ENCODE assay signal across 25 cellular contexts in the genomic region with DNA sequence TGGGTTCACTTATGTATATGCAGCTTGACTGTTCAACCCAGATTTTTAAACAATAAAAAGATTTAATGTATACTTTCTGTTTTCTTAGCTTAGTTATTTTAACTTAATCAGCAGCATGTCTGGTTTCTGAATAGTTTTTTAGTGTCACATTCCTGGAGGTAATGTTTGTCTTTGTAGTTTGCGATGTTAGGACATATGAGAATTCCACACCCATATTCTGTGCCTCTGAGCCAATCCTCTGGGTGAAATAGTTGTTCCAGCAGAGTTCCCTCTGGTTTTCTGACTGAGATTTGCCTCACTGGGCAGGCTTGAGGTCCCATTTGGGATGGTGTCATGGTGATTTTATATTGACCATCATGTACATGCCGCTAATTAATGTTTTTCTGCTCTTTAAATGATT.
"Had no signal": no experiment of that assay in that cellular context is flagged by ENCODE, and none has a peak within 500 bp of the region (broad histone marks: within the 10 kb centered on the region; RNA-seq: fewer than 3 reads in every experiment).

No MANE protein-coding gene starts in this region.

- H3K4me1 Mint-ChIP-seq: endodermal cell had no signal

- H3K4me3 Mint-ChIP-seq: dendritic cell treated with granulocyte-macrophage colony-stimulating factor and Interleukin-4, amounts not matched to agents 40 ng/mL and 50 ng/mL, for 4 days; effector memory CD8-positive, alpha-beta T cell; endodermal cell had no signal

- H3K36me3 ChIP-seq: colonic mucosa, esophagus muscularis mucosa, esophagus squamous epithelium, gastrocnemius medialis, gastroesophageal sphincter, heart left ventricle, heart right ventricle had no signal

- H3K4me3 ChIP-seq: colonic mucosa, coronary artery, dorsolateral prefrontal cortex, esophagus muscularis mucosa, esophagus squamous epithelium, gastrocnemius medialis, gastroesophageal sphincter, heart left ventricle, heart right ventricle had no signal

- H3K4me1 ChIP-seq: colonic mucosa, esophagus muscularis mucosa, esophagus squamous epithelium, foreskin keratinocyte, gastrocnemius medialis, gastroesophageal sphincter, heart left ventricle, heart right ventricle had no signal

- H3K27me3 ChIP-seq: colonic mucosa, dorsolateral prefrontal cortex, esophagus muscularis mucosa, esophagus squamous epithelium, foreskin keratinocyte, gastrocnemius medialis, gastroesophageal sphincter, heart left ventricle, heart right ventricle had no signal

- H3K9me3 Mint-ChIP-seq: dendritic cell treated with granulocyte-macrophage colony-stimulating factor and Interleukin-4, amounts not matched to agents 40 ng/mL and 50 ng/mL, for 4 days; effector memory CD8-positive, alpha-beta T cell had no signal

- H3K9me3 ChIP-seq: colonic mucosa, esophagus muscularis mucosa, esophagus squamous epithelium, gastrocnemius medialis, gastroesophageal sphincter, heart left ventricle, heart right ventricle had no signal

- H3K27ac Mint-ChIP-seq: dendritic cell treated with granulocyte-macrophage colony-stimulating factor and Interleukin-4, amounts not matched to agents 40 ng/mL and 50 ng/mL, for 4 days; effector memory CD8-positive, alpha-beta T cell; endodermal cell had no signal

- DNase-seq: colonic mucosa; cortex of kidney; dermis blood vessel endothelial cell; dorsolateral prefrontal cortex; effector CD4-positive, alpha-beta T cell; effector CD8-positive, alpha-beta T cell; effector memory CD4-positive, alpha-beta T cell; effector memory CD8-positive, alpha-beta T cell; endodermal cell; erythroblast; esophagus squamous epithelium; foreskin fibroblast; foreskin keratinocyte; foreskin melanocyte; gastrocnemius medialis; glutamatergic neuron; head of caudate nucleus; heart left ventricle; heart right ventricle had no signal

- H3K27ac ChIP-seq: colonic mucosa, coronary artery, dorsolateral prefrontal cortex, epithelial cell of prostate, esophagus muscularis mucosa, esophagus squamous epithelium, foreskin keratinocyte, gastrocnemius medialis, gastroesophageal sphincter, heart left ventricle, heart right ventricle had no signal

- H3K27me3 Mint-ChIP-seq: dendritic cell treated with granulocyte-macrophage colony-stimulating factor and Interleukin-4, amounts not matched to agents 40 ng/mL and 50 ng/mL, for 4 days had no signal

- ATAC-seq: effector memory CD8-positive, alpha-beta T cell; esophagus mucosa; foreskin keratinocyte; gastrocnemius medialis; gastroesophageal sphincter; heart left ventricle; heart right ventricle had no signal
